In the genomic region with DNA sequence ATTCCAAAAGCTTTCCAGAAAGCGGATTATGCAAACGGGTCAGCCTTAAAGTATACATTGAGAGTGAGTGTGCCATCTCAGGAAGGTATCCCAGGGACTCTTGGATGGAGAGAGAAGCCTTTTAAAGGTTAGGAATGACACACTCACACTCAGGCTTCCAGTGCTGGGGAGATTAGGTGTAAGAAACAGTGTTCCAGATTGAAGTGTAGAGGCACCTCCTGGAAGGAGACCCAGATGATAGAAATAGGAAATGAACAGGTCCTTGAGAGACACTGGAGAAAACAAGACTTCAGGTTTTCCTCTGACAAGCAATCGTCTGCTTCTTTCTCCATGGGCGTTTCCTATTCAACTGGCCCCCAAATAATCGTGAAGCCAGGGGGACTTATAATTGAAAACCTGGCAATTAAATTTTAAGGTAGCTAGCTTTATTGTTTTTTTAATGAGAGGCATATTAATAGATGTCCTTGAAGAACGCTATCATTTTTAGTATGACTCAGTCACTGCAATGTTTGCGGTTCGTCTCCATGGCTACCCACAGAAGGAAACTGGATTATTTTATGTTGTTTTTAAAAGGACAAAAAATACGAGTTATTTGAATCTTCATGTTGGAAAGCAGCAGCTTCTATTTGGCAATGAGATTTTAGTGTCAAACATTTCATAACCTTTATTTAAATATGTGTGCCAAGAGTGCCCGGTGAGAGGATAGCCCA, we compare ENCODE assay signal across 12 cellular contexts. TPM values are rescaled to one million over a fixed set of nuclear protein-coding genes. Genes with fewer than 3 reads are reported as not detected.
DNase-seq lines count a peak whose midpoint lies in the region; ATAC-seq, FAIRE-seq and TF ChIP-seq lines count a peak whose summit lies in the region.
"Had no signal": no experiment of that assay in that cellular context is flagged by ENCODE, and none has a peak within 500 bp of the region (broad histone marks: within the 10 kb centered on the region; RNA-seq: fewer than 3 reads in every experiment).

No MANE protein-coding gene starts in this region.

- H3K4me3 Mint-ChIP-seq in chondrocyte (ENCODE audit: unreplicated experiment) (no peak overlapping the region), osteocyte (ENCODE audit: unreplicated experiment) (no peak overlapping the region)
- H3K4me3 Mint-ChIP-seq: activated naive CD4-positive, alpha-beta T cell treated with anti-CD3 and anti-CD28 coated beads, Interleukin-2, amount 50 U/mL, for 24 hours had no signal

- ATAC-seq in GM19023 (IDR thresholded peaks at IDR 0.05; ENCODE audit: unreplicated experiment) = no peak
- no peak for ATAC-seq in GM21529 (IDR thresholded peaks at IDR 0.05; ENCODE audit: unreplicated experiment)

- H3K27me3 Mint-ChIP-seq in chondrocyte (ENCODE audit: low read depth) = no peaks in the 10 kb centered on the region
- no peaks in the 10 kb centered on the region for H3K27me3 Mint-ChIP-seq in osteocyte (ENCODE audit: unreplicated experiment)
- H3K27me3 Mint-ChIP-seq: activated naive CD4-positive, alpha-beta T cell treated with anti-CD3 and anti-CD28 coated beads, Interleukin-2, amount 50 U/mL, for 24 hours had no signal

- H3K4me1 Mint-ChIP-seq in chondrocyte (ENCODE audit: low read depth) (peaks cover 20% of the 10 kb centered on the region), osteocyte (ENCODE audit: unreplicated experiment) (peaks cover 12% of the 10 kb centered on the region)
- H3K4me1 Mint-ChIP-seq: activated naive CD4-positive, alpha-beta T cell treated with anti-CD3 and anti-CD28 coated beads, Interleukin-2, amount 50 U/mL, for 24 hours had no signal

- no peaks in the 10 kb centered on the region for H3K9me3 Mint-ChIP-seq in chondrocyte (ENCODE audit: low read depth)
- no peaks in the 10 kb centered on the region for H3K9me3 Mint-ChIP-seq in osteocyte (ENCODE audit: unreplicated experiment)
- H3K9me3 Mint-ChIP-seq: activated naive CD4-positive, alpha-beta T cell treated with anti-CD3 and anti-CD28 coated beads, Interleukin-2, amount 50 U/mL, for 24 hours had no signal

- DNase-seq in EH (ENCODE audit: low read depth) (peak; percentile 62), NCI-H2196 (lab: John Stamatoyannopoulos, UW; ENCODE audit: unreplicated experiment) (peak; percentile 49), chondrocyte (ENCODE audit: low spot score) (no peak), osteocyte (ENCODE audit: extremely low spot score, unreplicated experiment) (no peak), D721Med (ENCODE audit: insufficient read length, low spot score) (no peak)
- DNase-seq: GF-D8, NCI-H187 treated with DMSO at 0.1 percent for 48 hours, retina had no signal

- FAIRE-seq in D721Med (lab: Jason Lieb, UNC) = no peak

- TF ChIP-seq CTCF in chondrocyte (IDR thresholded peaks at IDR 0.05) = no peak
- no peak for TF ChIP-seq CTCF in osteocyte (IDR thresholded peaks at IDR 0.05)
- no peak for TF ChIP-seq CTCF in D721Med (IDR thresholded peaks at IDR 0.05; ENCODE audit: insufficient read depth, missing control alignments)

- H3K27ac Mint-ChIP-seq in chondrocyte (ENCODE audit: unreplicated experiment) (peak overlapping the region; percentile 84), osteocyte (ENCODE audit: unreplicated experiment) (peak overlapping the region; percentile 25)
- H3K27ac Mint-ChIP-seq: activated naive CD4-positive, alpha-beta T cell treated with anti-CD3 and anti-CD28 coated beads, Interleukin-2, amount 50 U/mL, for 24 hours had no signal

- H3K36me3 Mint-ChIP-seq in chondrocyte (ENCODE audit: low read depth) = peaks cover 3% of the 10 kb centered on the region
- H3K36me3 Mint-ChIP-seq in osteocyte (ENCODE audit: unreplicated experiment) = no peaks in the 10 kb centered on the region

RNA-seq across cellular contexts. Expression of a gene that starts 46.3 kb away (rescaled TPM):
- total RNA-seq in chondrocyte (not detected in 3 replicates), osteocyte (not detected in 2 replicates)
- total RNA-seq: PC-9 had no signal

Comparison
In these comparisons a context has a peak if more than half of its experiments do, and no peak if none do; other contexts are left out.
1. DNase-seq: peak in EH (single experiment) and NCI-H2196 (single experiment); none in chondrocyte (single experiment), osteocyte (single experiment) and D721Med (single experiment).